Comparison of ENCODE assay signal across 15 cellular contexts in genomic region chr7:136947347-136947746, GRCh38.
DNase-seq lines count a peak whose midpoint lies in the region; ATAC-seq and TF ChIP-seq lines count a peak whose summit lies in the region.
"Had no signal": no experiment of that assay in that cellular context is flagged by ENCODE, and none has a peak within 500 bp of the region (broad histone marks: within the 10 kb centered on the region; RNA-seq: fewer than 3 reads in every experiment).

No MANE protein-coding gene starts in this region.

- H2BK12ac ChIP-seq in trophoblast cell (ENCODE audit: low read length) = no peak overlapping the region

- no peak overlapping the region for H2BK5ac ChIP-seq in trophoblast cell (ENCODE audit: low read depth, low read length, poor library complexity)

- no peak overlapping the region for H3K14ac ChIP-seq in trophoblast cell (ENCODE audit: low read length)

- no peak overlapping the region for H4K91ac ChIP-seq in trophoblast cell (ENCODE audit: low read depth, low read length)

- H3K27ac ChIP-seq in trophoblast cell (ENCODE audit: low read depth, low read length) = no peak overlapping the region
- H3K27ac ChIP-seq: KMS-11 had no signal

- H3K4ac ChIP-seq in trophoblast cell (ENCODE audit: low read depth, low read length) = no peak overlapping the region

- H3K36me3 ChIP-seq in trophoblast cell (ENCODE audit: control insufficient read depth in 1 of 2, insufficient read depth in 2 of 2, low read length in 2 of 2) = no peaks in the 10 kb centered on the region

- ATAC-seq in GM19324 (IDR thresholded peaks at IDR 0.05; ENCODE audit: low FRiP score, unreplicated experiment) = no peak

- H3K18ac ChIP-seq in trophoblast cell (ENCODE audit: low read length) = no peak overlapping the region

- TF ChIP-seq CTCF in AG10803 (conservative IDR thresholded peaks at IDR 0.05; ENCODE audit: low read length) = no peak
- no peak for TF ChIP-seq CTCF in LNCaP clone FGC (IDR thresholded peaks at IDR 0.05; ENCODE audit: control insufficient read depth, extremely low read depth, insufficient read depth)
- no peak for TF ChIP-seq CTCF in astrocyte of the cerebellum (IDR thresholded peaks at IDR 0.05; ENCODE audit: low read depth, low read length, missing control alignments)
- no peak for TF ChIP-seq CTCF in fibroblast of the aortic adventitia (IDR thresholded peaks at IDR 0.05; ENCODE audit: insufficient read depth, low read length)

- peak; percentile 7 for DNase-seq in AG10803 (ENCODE audit: low read depth)
- DNase-seq in LNCaP clone FGC (ENCODE audit: low read depth) = peak; percentile 48
- peak; percentile 40 for DNase-seq in astrocyte of the cerebellum (ENCODE audit: low read depth)
- peak; percentile 49 for DNase-seq in fibroblast of the aortic adventitia (ENCODE audit: low read depth)
- DNase-seq in NCI-H1417 treated with DMSO at 0.1 percent for 48 hours (lab: John Stamatoyannopoulos, UW) = no peak
- DNase-seq in T-helper 2 cell = no peak
- no peak for DNase-seq in trophoblast cell
- DNase-seq: CD4-positive, alpha-beta memory T cell; DMS79; GF-D8; NCI-H146; NCI-H345; Right ventricle myocardium superior had no signal

- no peaks in the 10 kb centered on the region for H3K9me3 ChIP-seq in trophoblast cell (ENCODE audit: insufficient read depth, low read depth, low read length)

- H4K12ac ChIP-seq in trophoblast cell (ENCODE audit: low read depth, low read length) = no peak overlapping the region

- H3K79me2 ChIP-seq in trophoblast cell (ENCODE audit: control insufficient read depth, insufficient read depth, low read length, poor library complexity) = no peaks in the 10 kb centered on the region

- H3K79me1 ChIP-seq in trophoblast cell (ENCODE audit: low read length) = peaks cover 3% of the 10 kb centered on the region

- no peak overlapping the region for H3K4me2 ChIP-seq in trophoblast cell (ENCODE audit: low read length)
- H3K4me2 ChIP-seq: KMS-11 had no signal

- H3K9ac ChIP-seq in trophoblast cell (ENCODE audit: low read length) = no peak overlapping the region
- H3K9ac ChIP-seq: KMS-11 had no signal

- no peak overlapping the region for H2AK5ac ChIP-seq in trophoblast cell (ENCODE audit: low read length)

- H3K23ac ChIP-seq in trophoblast cell (ENCODE audit: low read length) = no peak overlapping the region

- H2BK120ac ChIP-seq in trophoblast cell (ENCODE audit: insufficient read depth, low read length, poor library complexity) = no peak overlapping the region

- H3K4me1 ChIP-seq in trophoblast cell (ENCODE audit: control insufficient read depth in 1 of 2, insufficient read depth in 2 of 2, low read length in 2 of 2) = peaks cover 3 to 5% of the 10 kb centered on the region in 2 experiments

- H2AFZ ChIP-seq in trophoblast cell (ENCODE audit: insufficient read depth, low read length, poor library complexity) = no peak overlapping the region

- H4K8ac ChIP-seq in trophoblast cell (ENCODE audit: low read depth, low read length) = no peak overlapping the region

- H3K4me3 ChIP-seq in AG10803 (ENCODE audit: low read length) (no peak overlapping the region), LNCaP clone FGC (ENCODE audit: low read depth, low read length) (no peak overlapping the region), astrocyte of the cerebellum (ENCODE audit: low read depth, low read length) (no peak overlapping the region), fibroblast of the aortic adventitia (ENCODE audit: low read depth, low read length) (no peak overlapping the region), trophoblast cell (ENCODE audit: low read depth, low read length) (no peak overlapping the region)

- no peaks in the 10 kb centered on the region for H3K27me3 ChIP-seq in trophoblast cell (ENCODE audit: insufficient read depth, low read length)

- in situ Hi-C loops in astrocyte of the cerebellum (cut with HindIII; ENCODE audit: low sequenced_read_pairs) = no loop called here

Comparison
In these comparisons a context has a peak if more than half of its experiments do, and no peak if none do; other contexts are left out.
1. DNase-seq: peak in AG10803 (single experiment), LNCaP clone FGC (single experiment), astrocyte of the cerebellum (single experiment) and fibroblast of the aortic adventitia (single experiment); none in NCI-H1417 treated with DMSO at 0.1 percent for 48 hours (single experiment), T-helper 2 cell (0 of 5) and trophoblast cell (0 of 2).